8 cellular contexts compared by ENCODE assay signal in the genomic region with DNA sequence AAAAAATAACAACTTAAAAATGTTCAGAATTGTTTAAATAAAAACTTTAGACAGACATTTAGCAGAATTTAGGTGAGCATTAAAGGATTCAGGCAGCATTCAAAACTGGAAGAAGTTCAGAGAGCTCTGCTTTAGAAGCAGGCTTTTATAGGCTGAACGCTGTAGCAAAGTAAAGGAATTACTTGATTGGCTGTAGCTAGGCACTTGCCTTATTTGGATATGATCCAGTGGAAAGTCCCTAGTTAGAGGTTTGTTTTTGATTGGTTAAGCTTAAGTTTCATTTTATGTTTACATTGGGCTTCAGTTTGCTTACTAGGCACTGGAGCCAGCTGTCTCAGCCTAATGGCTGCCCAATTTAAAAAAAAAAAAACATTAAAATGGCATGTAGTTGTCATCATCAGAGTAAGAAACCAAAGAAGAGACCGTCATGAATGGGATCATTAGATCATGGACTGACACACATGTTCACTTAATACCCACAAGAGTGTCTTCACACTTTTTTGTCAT.
DNase-seq lines count a peak whose midpoint lies in the region; ATAC-seq and TF ChIP-seq lines count a peak whose summit lies in the region.

No MANE protein-coding gene starts in this region.

- no peak overlapping the region for H3K4me3 ChIP-seq in fibroblast of villous mesenchyme (ENCODE audit: low read depth, low read length)

- no peak for TF ChIP-seq CTCF in fibroblast of villous mesenchyme (IDR thresholded peaks at IDR 0.05; ENCODE audit: insufficient read depth, low read depth, low read length)

- TF ChIP-seq POLR2A in GM19193 (IDR thresholded peaks at IDR 0.05; ENCODE audit: extremely low read depth, insufficient read depth, insufficient read length): peak; percentile 38

- peak; percentile 93 for ATAC-seq in HG03159 (IDR thresholded peaks at IDR 0.05; ENCODE audit: unreplicated experiment)

- DNase-seq in D341Med (ENCODE audit: low spot score) (peak; percentile 56), NCI-H2196 (lab: John Stamatoyannopoulos, UW; ENCODE audit: unreplicated experiment) (peak; percentile 94), fibroblast of villous mesenchyme (ENCODE audit: low read depth) (peak; percentile 98), pulmonary artery endothelial cell (ENCODE audit: low read depth, low spot score) (peak; percentile 82), occipital lobe (lab: John Stamatoyannopoulos, UW) (no peak)
- DNase-seq in activated CD4-positive, alpha-beta T cell treated with anti-CD3 and anti-CD28 coated beads, Interleukin-2, amount 50 U/mL, for 4 hours: peak; percentile 8 to 11
